ENCODE assay signal across 25 cellular contexts in the genomic region with DNA sequence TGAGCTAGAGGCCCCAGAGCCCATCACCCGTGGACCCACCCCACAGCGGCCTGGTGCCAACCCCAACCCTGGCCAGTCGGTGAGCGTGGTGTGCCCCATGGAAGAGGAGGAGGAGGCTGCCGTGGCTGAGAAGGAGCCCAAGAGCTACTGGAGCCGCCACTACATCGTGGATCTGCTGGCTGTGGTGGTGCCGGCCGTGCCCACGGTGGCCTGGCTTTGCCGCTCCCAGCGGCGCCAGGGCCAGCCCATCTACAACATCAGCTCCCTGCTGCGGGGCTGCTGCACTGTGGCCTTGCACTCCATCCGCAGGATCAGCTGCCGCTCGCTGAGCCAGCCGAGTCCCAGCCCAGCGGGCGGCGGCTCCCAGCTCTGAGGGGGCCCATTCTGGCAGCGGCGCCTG.
"Had no signal": no experiment of that assay in that cellular context is flagged by ENCODE, and none has a peak within 500 bp of the region (broad histone marks: within the 10 kb centered on the region; RNA-seq: fewer than 3 reads in every experiment).

No MANE protein-coding gene starts in this region.

- H3K27ac ChIP-seq: breast epithelium, colonic mucosa, hepatocyte, parathyroid adenoma, thyroid gland, upper lobe of left lung had no signal

- ATAC-seq: naive thymus-derived CD4-positive, alpha-beta T cell; right cardiac atrium; SK-N-SH treated with all-trans-retinoic acid at 6 μM for 48 hours had no signal

- DNase-seq: activated CD4-positive, alpha-beta memory T cell treated with anti-CD3 and anti-CD28 coated beads, Interleukin-2, amount 10 ng/mL, durations not matched to agents 7 days and 5 days; activated CD4-positive, alpha-beta T cell treated with anti-CD3 and anti-CD28 coated beads, Interleukin-2, amount 10 ng/mL, durations not matched to agents 7 days and 5 days; activated CD4-positive, CD25-positive, alpha-beta regulatory T cell treated with anti-CD3 and anti-CD28 coated beads, Interleukin-2, amount 50 U/mL, for 72 hours; activated CD8-positive, alpha-beta memory T cell treated with anti-CD3 and anti-CD28 coated beads, Interleukin-2, amount 50 U/mL, for 48 hours; activated naive CD4-positive, alpha-beta T cell; activated T-cell treated with anti-CD3 and anti-CD28 coated beads, Interleukin-2, amount 50 U/mL, for 48 hours; amniotic stem cell; colonic mucosa; effector memory CD4-positive, alpha-beta T cell; islet precursor cell; left cardiac atrium; naive thymus-derived CD4-positive, alpha-beta T cell; nucleus accumbens; right cardiac atrium; stimulated activated CD4-positive, alpha-beta T cell treated with anti-CD3 and anti-CD28 coated beads, Interleukin-12 subunit alpha, Interleukin-12 subunit beta, amount 100 ng/mL, for 4 hours; stimulated activated CD4-positive, alpha-beta T cell treated with anti-CD3 and anti-CD28 coated beads, Interleukin-4, amount 100 ng/mL, for 1 hour; substantia nigra; T-helper 2 cell; thyroid gland had no signal

- H3K9me3 ChIP-seq: breast epithelium, colonic mucosa, thyroid gland, upper lobe of left lung had no signal

- H3K4me3 ChIP-seq: breast epithelium, colonic mucosa, hepatocyte, thyroid gland, upper lobe of left lung had no signal

- H3K9ac ChIP-seq: parathyroid adenoma had no signal

- H3K4me1 ChIP-seq: breast epithelium, colonic mucosa, parathyroid adenoma, upper lobe of left lung had no signal

- H2AFZ ChIP-seq: hepatocyte, parathyroid adenoma had no signal

- H3K27me3 ChIP-seq: breast epithelium, colonic mucosa, hepatocyte, thyroid gland, upper lobe of left lung had no signal

- FAIRE-seq: frontal cortex had no signal

- H3K4me2 ChIP-seq: hepatocyte had no signal

- H3K79me2 ChIP-seq: hepatocyte, parathyroid adenoma had no signal

- H3K36me3 ChIP-seq: breast epithelium, colonic mucosa had no signal
